In the genomic region with DNA sequence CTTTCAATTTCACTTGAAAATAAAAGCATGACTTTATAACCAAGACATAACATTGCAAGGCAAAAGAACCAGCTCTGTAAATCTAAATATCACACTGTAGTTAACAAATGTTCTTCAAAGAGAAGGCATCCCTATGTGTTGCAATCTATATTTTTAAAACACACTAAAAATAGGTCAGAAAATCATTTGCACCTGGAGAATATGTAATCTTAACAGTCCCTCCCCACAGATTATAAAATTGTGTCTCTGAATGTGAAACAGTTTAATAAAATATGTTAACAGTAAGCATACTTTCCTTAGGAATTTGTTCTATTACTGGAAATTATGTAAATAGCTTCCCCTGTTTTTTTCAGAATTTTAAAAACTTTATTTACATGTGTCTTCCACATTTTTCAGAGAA, we compare ENCODE assay signal across 20 cellular contexts.
DNase-seq lines count a peak whose midpoint lies in the region; TF ChIP-seq lines count a peak whose summit lies in the region.
"Had no signal": no experiment of that assay in that cellular context is flagged by ENCODE, and none has a peak within 500 bp of the region (broad histone marks: within the 10 kb centered on the region; RNA-seq: fewer than 3 reads in every experiment).

No MANE protein-coding gene starts in this region.

- POLR2A ChIA-PET in MCF 10A (lab: Yijun Ruan, JAX), result interaction anchor here (1.0 kb wide), 1 partner anchor 9 kb away, joined by 3 read pairs; no protein-coding TSS in a partner anchor

- H3K27ac Mint-ChIP-seq in osteocyte (ENCODE audit: unreplicated experiment), result peak overlapping the region; percentile 41
- H3K27ac Mint-ChIP-seq in MCF 10A (ENCODE audit: low read depth, unreplicated experiment), result no peak overlapping the region
- H3K27ac Mint-ChIP-seq: B cell; CD4-positive, CD25-positive, alpha-beta regulatory T cell; CD8-positive, alpha-beta T cell; HFFc6 had no signal

- H3K4me3 ChIP-seq in AG10803 (ENCODE audit: low read length) (no peak overlapping the region), adipocyte (ENCODE audit: low read length) (no peak overlapping the region)
- H3K4me3 ChIP-seq: A549, BLaER1, HAP-1 had no signal

- intact Hi-C loops in MCF 10A (cut with micrococcal nuclease), result no loop called here

- DNase-seq in AG10803 (ENCODE audit: low read depth) (peak; percentile 81), adipocyte (ENCODE audit: low read depth) (peak; percentile 13), fibroblast of gingiva (ENCODE audit: low read depth) (peak; percentile 79), osteocyte (ENCODE audit: extremely low spot score, unreplicated experiment) (no peak), DMS114 treated with DMSO at 0.1 percent for 48 hours (lab: John Stamatoyannopoulos, UW; ENCODE audit: unreplicated experiment) (no peak), MCF 10A (ENCODE audit: unreplicated experiment) (no peak), DMS53 treated with DMSO at 0.1 percent for 48 hours (lab: John Stamatoyannopoulos, UW; ENCODE audit: unreplicated experiment) (no peak)
- DNase-seq: 8988T; ACHN; Caco-2; CD4-positive, CD25-positive, alpha-beta regulatory T cell; CD8-positive, alpha-beta T cell; DMS79 treated with DMSO at 0.1 percent for 48 hours; GF-D8; GOT3; HFFc6 had no signal

- CTCF ChIA-PET in MCF 10A (lab: Yijun Ruan, JAX), result no interaction called here

- peaks cover 3% of the 10 kb centered on the region for H3K9me3 Mint-ChIP-seq in osteocyte (ENCODE audit: unreplicated experiment)
- no peaks in the 10 kb centered on the region for H3K9me3 Mint-ChIP-seq in MCF 10A (ENCODE audit: unreplicated experiment)
- H3K9me3 Mint-ChIP-seq: HFFc6 had no signal

- no peaks in the 10 kb centered on the region for H3K36me3 ChIP-seq in adipocyte (ENCODE audit: control insufficient read depth, insufficient read depth, low read length, severe bottlenecking)
- H3K36me3 ChIP-seq: BLaER1, HAP-1 had no signal

- H3K9me3 ChIP-seq in adipocyte (ENCODE audit: control insufficient read depth, low read length), result no peaks in the 10 kb centered on the region
- H3K9me3 ChIP-seq: A549, BLaER1, Caco-2, HAP-1 had no signal

- H3K4me3 Mint-ChIP-seq in osteocyte (ENCODE audit: unreplicated experiment) (no peak overlapping the region), MCF 10A (ENCODE audit: unreplicated experiment) (no peak overlapping the region)
- H3K4me3 Mint-ChIP-seq: B cell; CD4-positive, CD25-positive, alpha-beta regulatory T cell; CD8-positive, alpha-beta T cell; HFFc6 had no signal

- H3K27me3 Mint-ChIP-seq in osteocyte (ENCODE audit: unreplicated experiment) (no peaks in the 10 kb centered on the region), MCF 10A (ENCODE audit: insufficient read depth, unreplicated experiment) (no peaks in the 10 kb centered on the region)
- H3K27me3 Mint-ChIP-seq: B cell; CD4-positive, CD25-positive, alpha-beta regulatory T cell had no signal

- peaks cover 23% of the 10 kb centered on the region for H3K4me1 ChIP-seq in adipocyte (ENCODE audit: control insufficient read depth, insufficient read depth, low read length)
- H3K4me1 ChIP-seq: A549, BLaER1, Caco-2, HAP-1 had no signal

- TF ChIP-seq CTCF in AG10803 (conservative IDR thresholded peaks at IDR 0.05; ENCODE audit: low read length), result no peak
- TF ChIP-seq CTCF in osteocyte (IDR thresholded peaks at IDR 0.05), result no peak
- TF ChIP-seq CTCF in MCF 10A (IDR thresholded peaks at IDR 0.05; ENCODE audit: unreplicated experiment), result no peak

- H3K4me1 Mint-ChIP-seq in osteocyte (ENCODE audit: unreplicated experiment) (peaks cover 24% of the 10 kb centered on the region), MCF 10A (ENCODE audit: insufficient read depth, unreplicated experiment) (peaks cover 8% of the 10 kb centered on the region)
- H3K4me1 Mint-ChIP-seq: B cell; CD4-positive, CD25-positive, alpha-beta regulatory T cell had no signal

- no peak overlapping the region for H3K9ac ChIP-seq in adipocyte (ENCODE audit: low read length)
- H3K9ac ChIP-seq: BLaER1 had no signal

- no peaks in the 10 kb centered on the region for H3K27me3 ChIP-seq in adipocyte (replicated peaks; ENCODE audit: control insufficient read depth, insufficient read depth, low read length)
- H3K27me3 ChIP-seq: BLaER1 had no signal

- H3K36me3 Mint-ChIP-seq in osteocyte (ENCODE audit: unreplicated experiment) (peaks cover 4% of the 10 kb centered on the region), MCF 10A (ENCODE audit: insufficient read depth, unreplicated experiment) (no peaks in the 10 kb centered on the region)
- H3K36me3 Mint-ChIP-seq: CD4-positive, CD25-positive, alpha-beta regulatory T cell; CD8-positive, alpha-beta T cell had no signal

- no TSS peak for BruUV-seq in MCF 10A (replicated peaks; lab: Mats Ljungman, UMichigan)

Comparison
In these comparisons a context has a peak if more than half of its experiments do, and no peak if none do; other contexts are left out.
1. DNase-seq: peak in AG10803 (single experiment), adipocyte (single experiment) and fibroblast of gingiva (single experiment); none in osteocyte (single experiment), DMS114 treated with DMSO at 0.1 percent for 48 hours (single experiment), MCF 10A (single experiment) and DMS53 treated with DMSO at 0.1 percent for 48 hours (single experiment).